Comparison of ENCODE assay signal across 8 cellular contexts in the genomic region with DNA sequence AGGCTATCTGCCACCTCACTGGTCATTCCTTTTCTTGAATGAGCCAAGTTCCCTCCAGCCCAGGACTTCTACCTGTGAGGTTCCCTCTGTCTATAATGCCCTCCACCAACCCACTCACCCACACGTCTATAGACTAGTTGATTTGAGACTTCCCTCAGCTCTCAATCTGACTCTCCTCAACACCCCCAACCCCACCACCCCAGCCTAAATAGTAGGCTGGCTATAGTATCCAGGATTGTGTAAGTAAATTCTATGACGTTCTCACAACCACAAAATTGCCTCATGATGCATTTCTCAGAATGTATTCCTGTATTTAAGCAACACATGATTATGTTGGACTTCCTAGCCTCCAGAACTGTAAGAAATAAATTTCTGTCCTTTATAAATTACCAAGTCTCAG. TPM values are rescaled to one million over a fixed set of nuclear protein-coding genes. Genes with fewer than 3 reads are reported as not detected.
DNase-seq lines count a peak whose midpoint lies in the region; ATAC-seq and TF ChIP-seq lines count a peak whose summit lies in the region.

No MANE protein-coding gene starts in this region.

- CTCF ChIA-PET in CD8-positive, alpha-beta T cell (lab: Charles Lee) = no interaction called here
- CTCF ChIA-PET in OCI-LY7 (lab: Charles Lee; ENCODE audit: unreplicated experiment) = no interaction called here

- H4K20me1 ChIP-seq in OCI-LY7 (ENCODE audit: insufficient read depth, low read length) = peaks cover 7% of the 10 kb centered on the region; the same call in 1 of the 2 replicates

- no peak overlapping the region for H3K27ac Mint-ChIP-seq in CD8-positive, alpha-beta T cell

- TF ChIP-seq POLR2A in NB4 (IDR thresholded peaks at IDR 0.05; ENCODE audit: extremely low read depth, insufficient read length) = no peak

- no peaks in the 10 kb centered on the region for H3K27me3 ChIP-seq in CD8-positive, alpha-beta T cell (ENCODE audit: insufficient read depth, low read length)

- BruUV-seq in OCI-LY7 (replicated peaks; lab: Mats Ljungman, UMichigan) = no TSS peak

- no peak for TF ChIP-seq CTCF in CD8-positive, alpha-beta T cell (IDR thresholded peaks at IDR 0.05)
- TF ChIP-seq CTCF in NB4 (IDR thresholded peaks at IDR 0.05; ENCODE audit: low read depth, low read length) (no peak), coronary artery (IDR thresholded peaks at IDR 0.05) (no peak), OCI-LY7 (conservative IDR thresholded peaks at IDR 0.05; ENCODE audit: low read length) (no peak)

- H3K9me3 Mint-ChIP-seq in CD8-positive, alpha-beta T cell = no peaks in the 10 kb centered on the region

- no peaks in the 10 kb centered on the region for H3K79me2 ChIP-seq in OCI-LY7 (ENCODE audit: insufficient read depth, low read depth, low read length)

- peaks cover 20% of the 10 kb centered on the region for H3K4me1 ChIP-seq in CD8-positive, alpha-beta T cell (ENCODE audit: insufficient read depth, low read length)
- no peaks in the 10 kb centered on the region for H3K4me1 ChIP-seq in OCI-LY7 (ENCODE audit: insufficient read depth, low read length, poor library complexity, severe bottlenecking)

- POLR2A ChIA-PET in CD8-positive, alpha-beta T cell (lab: Charles Lee) = no interaction called here
- POLR2A ChIA-PET in OCI-LY7 (lab: Charles Lee) = interaction anchor here (0.5 to 1.7 kb wide), 2 partner anchors 14 to 213 kb away, joined by 3 to 8 read pairs; no protein-coding TSS in a partner anchor

- H3K36me3 ChIP-seq in CD8-positive, alpha-beta T cell (ENCODE audit: insufficient read depth, low read length) = no peaks in the 10 kb centered on the region
- H3K36me3 ChIP-seq in OCI-LY7 (ENCODE audit: insufficient read depth, low read length) = no peaks in the 10 kb centered on the region

- H3K4me2 ChIP-seq in OCI-LY7 (ENCODE audit: low read length) = no peak overlapping the region; the same call in 1 of the 2 replicates

- H3K4me1 Mint-ChIP-seq in CD8-positive, alpha-beta T cell (ENCODE audit: low read depth) = peaks cover 57% of the 10 kb centered on the region

- H3K9me2 ChIP-seq in OCI-LY7 (ENCODE audit: insufficient read depth, low read length) = no peaks in the 10 kb centered on the region

- H3K9me3 ChIP-seq in CD8-positive, alpha-beta T cell (ENCODE audit: low read length) = no peaks in the 10 kb centered on the region
- H3K9me3 ChIP-seq in OCI-LY7 (ENCODE audit: low read length) = no peaks in the 10 kb centered on the region

- intact Hi-C loops in CD8-positive, alpha-beta T cell (cut with DNase I, micrococcal nuclease) = loop anchor here in 1 of 2 experiments (5.0 kb wide), 2 partner anchors 45 to 150 kb away; no protein-coding TSS in a partner anchor
- intact Hi-C loops in OCI-LY7 (cut with micrococcal nuclease; ENCODE audit: unreplicated experiment) = no loop called here

- no peak for DNase-seq in CD8-positive, alpha-beta T cell
- DNase-seq in NB4 (ENCODE audit: low read depth) = peak; percentile 64
- no peak for DNase-seq in coronary artery (ENCODE audit: low spot score)
- DNase-seq in non-pigmented ciliary epithelial cell (ENCODE audit: low read depth) = peak; percentile 23
- no peak for DNase-seq in NCI-H526 (lab: John Stamatoyannopoulos, UW)
- no peak for DNase-seq in OCI-LY7 (ENCODE audit: low spot score)

- H3K27me3 Mint-ChIP-seq in CD8-positive, alpha-beta T cell (ENCODE audit: low read depth) = no peaks in the 10 kb centered on the region

- peaks cover 15% of the 10 kb centered on the region for H3K36me3 Mint-ChIP-seq in CD8-positive, alpha-beta T cell

- no peak for ATAC-seq in CD8-positive, alpha-beta T cell
- ATAC-seq in HG03045 (IDR thresholded peaks at IDR 0.05; ENCODE audit: unreplicated experiment) (no peak), GM18511 (IDR thresholded peaks at IDR 0.05; ENCODE audit: unreplicated experiment) (no peak)

- H2AFZ ChIP-seq in OCI-LY7 (ENCODE audit: low read length) = no peak overlapping the region

- H3K4me3 ChIP-seq in CD8-positive, alpha-beta T cell (ENCODE audit: low read depth, low read length) = no peak overlapping the region
- H3K4me3 ChIP-seq in NB4 (ENCODE audit: low read depth, low read length) (peak overlapping the region; percentile 75), coronary artery (peak overlapping the region; percentile 77), OCI-LY7 (ENCODE audit: low read depth, low read length, poor library complexity, severe bottlenecking) (no peak overlapping the region)

- no peak overlapping the region for H3K27ac ChIP-seq in CD8-positive, alpha-beta T cell (ENCODE audit: low read depth, low read length)
- peak overlapping the region in 1 of 2 donors; percentile 46 for H3K27ac ChIP-seq in coronary artery
- no peak overlapping the region for H3K27ac ChIP-seq in OCI-LY7 (ENCODE audit: low read depth, low read length, poor library complexity, severe bottlenecking)

- peak overlapping the region; percentile 52 for H3K4me3 Mint-ChIP-seq in CD8-positive, alpha-beta T cell

RNA-seq across cellular contexts. Expression of gene PLSCR1, which starts 2.2 kb away (rescaled TPM):
- 1 to 10 TPM; 7.3 to 7.5 TPM for total RNA-seq in CD8-positive, alpha-beta T cell
- total RNA-seq in OCI-LY7 (2014; rRNA removed; shearing (Covaris generic)) = 1.4 and 1.8 TPM in 2 replicates
- 7.5 and 13.4 TPM in 2 replicates for total RNA-seq in OCI-LY7 (2022)

Comparison
In these comparisons a context has a peak if more than half of its experiments do, and no peak if none do; other contexts are left out.
1. DNase-seq: peak in NB4 (single experiment) and non-pigmented ciliary epithelial cell (single experiment); none in CD8-positive, alpha-beta T cell (0 of 7), coronary artery (single experiment), NCI-H526 (0 of 2) and OCI-LY7 (single experiment).
2. H3K4me3 ChIP-seq: peak in NB4 (single experiment) and coronary artery (single experiment); none in CD8-positive, alpha-beta T cell (single experiment) and OCI-LY7 (single experiment).